ENCODE assay signal across 8 cellular contexts in genomic region chr1:58773406-58773840, GRCh38. TPM values are rescaled to one million over a fixed set of nuclear protein-coding genes. Genes with fewer than 3 reads are reported as not detected.
DNase-seq lines count a peak whose midpoint lies in the region; ATAC-seq and TF ChIP-seq lines count a peak whose summit lies in the region.

No MANE protein-coding gene starts in this region.

- H4K91ac ChIP-seq in trophoblast cell (ENCODE audit: low read depth, low read length), result no peak overlapping the region

- no CpG with 5 or more reads among the region's 3 CpGs for WGBS in trophoblast cell (ENCODE audit: extremely low coverage, insufficient coverage, insufficient read length)

- no peak for TF ChIP-seq CTCF in Panc1 (IDR thresholded peaks at IDR 0.05)
- no peak for TF ChIP-seq CTCF in fibroblast of lung (conservative IDR thresholded peaks at IDR 0.05 in 1 of 2, IDR thresholded peaks at IDR 0.05 in 1 of 2; ENCODE audit: low read depth in 1 of 2, low read length in 2 of 2)

- CTCF ChIA-PET in Panc1 (lab: Charles Lee), result no interaction called here

- no peak overlapping the region for H3K18ac ChIP-seq in trophoblast cell (ENCODE audit: low read length)

- no peak overlapping the region for H2BK12ac ChIP-seq in trophoblast cell (ENCODE audit: low read length)

- H3K23ac ChIP-seq in trophoblast cell (ENCODE audit: low read length), result no peak overlapping the region

- H3K4me2 ChIP-seq in fibroblast of lung (ENCODE audit: extremely low read depth, insufficient read depth, low read length) (peak overlapping the region; percentile 50), trophoblast cell (ENCODE audit: low read length) (no peak overlapping the region)

- no peak overlapping the region for H3K4ac ChIP-seq in trophoblast cell (ENCODE audit: low read depth, low read length)

- H4K12ac ChIP-seq in trophoblast cell (ENCODE audit: low read depth, low read length), result no peak overlapping the region

- no peaks in the 10 kb centered on the region for H3K79me2 ChIP-seq in fibroblast of lung (ENCODE audit: control insufficient read depth, insufficient read depth, low read length)
- no peaks in the 10 kb centered on the region for H3K79me2 ChIP-seq in trophoblast cell (ENCODE audit: control insufficient read depth, insufficient read depth, low read length, poor library complexity)

- H3K9me3 ChIP-seq in Panc1 (ENCODE audit: control insufficient read depth, insufficient read depth, low read depth, low read length) (no peaks in the 10 kb centered on the region), fibroblast of lung (ENCODE audit: control insufficient read depth, insufficient read depth, low read depth, low read length) (no peaks in the 10 kb centered on the region), trophoblast cell (ENCODE audit: insufficient read depth, low read depth, low read length) (no peaks in the 10 kb centered on the region)

- in situ Hi-C loops in Panc1 (cut with HindIII; ENCODE audit: low pct_unique_long_range_greater_than_20kb, low sequenced_read_pairs), result no loop called here

- H3K79me1 ChIP-seq in trophoblast cell (ENCODE audit: low read length), result no peaks in the 10 kb centered on the region

- no peak overlapping the region for H2AK5ac ChIP-seq in trophoblast cell (ENCODE audit: low read length)

- POLR2A ChIA-PET in Panc1 (lab: Charles Lee), result no interaction called here

- H3K4me1 ChIP-seq in Panc1 (ENCODE audit: control insufficient read depth, insufficient read depth, low read length) (no peaks in the 10 kb centered on the region), fibroblast of lung (ENCODE audit: control insufficient read depth, extremely low read depth, insufficient read depth, low read length) (peaks cover 10% of the 10 kb centered on the region), trophoblast cell (ENCODE audit: control insufficient read depth in 1 of 2, insufficient read depth in 2 of 2, low read length in 2 of 2) (no peaks in the 10 kb centered on the region)

- DNase-seq in NCI-H748 (lab: John Stamatoyannopoulos, UW; ENCODE audit: unreplicated experiment) (peak; percentile 34), NCI-H748 treated with DMSO at 0.1 percent for 48 hours (lab: John Stamatoyannopoulos, UW) (no peak), Panc1 (ENCODE audit: low read depth, low spot score) (no peak), fibroblast of lung (ENCODE audit: low read depth in 2 of 2) (peak; percentile 60 to 86), trophoblast cell (no peak), epidermal melanocyte (ENCODE audit: insufficient read length, low spot score) (no peak), 8988T (no peak)

- no peak overlapping the region for H2BK120ac ChIP-seq in trophoblast cell (ENCODE audit: insufficient read depth, low read length, poor library complexity)

- ATAC-seq in HG03135 (IDR thresholded peaks at IDR 0.05; ENCODE audit: unreplicated experiment) (peak; percentile 68), Panc1 (peak; percentile 65; the same call in 1 of the 2 replicates)

- no peaks in the 10 kb centered on the region for H3K27me3 ChIP-seq in Panc1 (ENCODE audit: control insufficient read depth, insufficient read depth, low read length)
- H3K27me3 ChIP-seq in fibroblast of lung (ENCODE audit: control insufficient read depth, insufficient read depth, low read length), result no peaks in the 10 kb centered on the region
- no peaks in the 10 kb centered on the region for H3K27me3 ChIP-seq in trophoblast cell (ENCODE audit: insufficient read depth, low read length)

- H3K36me3 ChIP-seq in Panc1 (ENCODE audit: control insufficient read depth, insufficient read depth, low read length) (no peaks in the 10 kb centered on the region), fibroblast of lung (ENCODE audit: control insufficient read depth, insufficient read depth, low read length) (peaks cover 1% of the 10 kb centered on the region), trophoblast cell (ENCODE audit: control insufficient read depth in 1 of 2, insufficient read depth in 2 of 2, low read length in 2 of 2) (no peaks in the 10 kb centered on the region)

- H2BK5ac ChIP-seq in trophoblast cell (ENCODE audit: low read depth, low read length, poor library complexity), result no peak overlapping the region

- BruUV-seq in Panc1 (replicated peaks; lab: Mats Ljungman, UMichigan), result no TSS peak

- no peak overlapping the region for H3K14ac ChIP-seq in trophoblast cell (ENCODE audit: low read length)

- intact Hi-C loops in Panc1 (cut with micrococcal nuclease; ENCODE audit: unreplicated experiment), result no loop called here

- H3K4me3 ChIP-seq in Panc1 (ENCODE audit: low read depth in 2 of 2, low read length in 2 of 2) (no peak overlapping the region), fibroblast of lung (replicated peaks in 1 of 4; ENCODE audit: control extremely low read depth in 1 of 4, insufficient read depth in 1 of 4, low read depth in 3 of 4, low read length in 4 of 4) (no peak overlapping the region), trophoblast cell (ENCODE audit: low read depth, low read length) (no peak overlapping the region)

- H3K9ac ChIP-seq in fibroblast of lung (ENCODE audit: insufficient read depth, low read length) (no peak overlapping the region), trophoblast cell (ENCODE audit: low read length) (no peak overlapping the region)

- H4K8ac ChIP-seq in trophoblast cell (ENCODE audit: low read depth, low read length), result peak overlapping the region; percentile 6

- H2AFZ ChIP-seq in fibroblast of lung (ENCODE audit: low read length) (peak overlapping the region; percentile 56), trophoblast cell (ENCODE audit: insufficient read depth, low read length, poor library complexity) (peak overlapping the region; percentile 15)

- H3K27ac ChIP-seq in Panc1 (ENCODE audit: low read length) (peak overlapping the region; percentile 26; the same call in 1 of the 2 replicates), fibroblast of lung (ENCODE audit: insufficient read depth, low read length) (no peak overlapping the region), trophoblast cell (ENCODE audit: low read depth, low read length) (no peak overlapping the region)

- no peaks in the 10 kb centered on the region for H4K20me1 ChIP-seq in fibroblast of lung (ENCODE audit: control insufficient read depth, extremely low read depth, insufficient read depth, low read length)

RNA-seq across cellular contexts. Expression of gene JUN, which starts 10.4 kb away (rescaled TPM):
- total RNA-seq in Panc1 (2021; ENCODE audit: unreplicated experiment), result 70.0 TPM
- polyA plus RNA-seq in Panc1 (2012; ENCODE audit: insufficient read length), result 74.0 TPM
- 112 and 145 TPM in 2 replicates for total RNA-seq in fibroblast of lung
- polyA plus RNA-seq in fibroblast of lung, result 22.6 and 73.7 TPM in 2 replicates
- 39.2 and 112 TPM in 2 replicates for polyA plus RNA-seq in fibroblast of lung (2012)
- polyA minus RNA-seq in fibroblast of lung (ENCODE audit: low replicate concordance), result 34.1 and 57.9 TPM in 2 replicates
- 48.6 and 50.2 TPM in 2 replicates for polyA plus RNA-seq in trophoblast cell (2013)

Comparison
In these comparisons a context has a peak if more than half of its experiments do, and no peak if none do; other contexts are left out.
1. DNase-seq: peak in NCI-H748 (single experiment) and fibroblast of lung (2 of 2); none in NCI-H748 treated with DMSO at 0.1 percent for 48 hours (single experiment), Panc1 (single experiment), trophoblast cell (0 of 2), epidermal melanocyte (single experiment) and 8988T (single experiment).